8 cellular contexts compared by ENCODE assay signal in genomic region chr3:51940648-51941421, GRCh38. TPM values are rescaled to one million over a fixed set of nuclear protein-coding genes. Genes with fewer than 3 reads are reported as not detected.
DNase-seq lines count a peak whose midpoint lies in the region; ATAC-seq, FAIRE-seq and TF ChIP-seq lines count a peak whose summit lies in the region.

No MANE protein-coding gene starts in this region.

- ATAC-seq in Right ventricle myocardium superior (ENCODE audit: poor library complexity) (no peak), memory B cell (ENCODE audit: low read depth) (no peak), upper lobe of right lung (no peak), GM21529 (IDR thresholded peaks at IDR 0.05; ENCODE audit: unreplicated experiment) (no peak)

- peak overlapping the region; percentile 89 for H3K4me3 Mint-ChIP-seq in astrocyte (ENCODE audit: unreplicated experiment)
- peak overlapping the region; percentile 88 for H3K4me3 Mint-ChIP-seq in memory B cell

- peak overlapping the region; percentile 87 for H3K9ac ChIP-seq in astrocyte (ENCODE audit: low read length)

- H3K36me3 ChIP-seq in cardiac muscle cell (peaks cover 7% of the 10 kb centered on the region), astrocyte (ENCODE audit: insufficient read depth, low read length) (peaks cover 2% of the 10 kb centered on the region), upper lobe of right lung (peaks cover 32% of the 10 kb centered on the region)

- H3K4me1 Mint-ChIP-seq in astrocyte (ENCODE audit: low read depth, unreplicated experiment) (peaks cover 6% of the 10 kb centered on the region), memory B cell (peaks cover 11% of the 10 kb centered on the region)

- H3K36me3 Mint-ChIP-seq in astrocyte (ENCODE audit: low read depth, unreplicated experiment) (peaks cover 11% of the 10 kb centered on the region), memory B cell (peaks cover 18% of the 10 kb centered on the region)

- H3K79me2 ChIP-seq in astrocyte (ENCODE audit: insufficient read depth, low read length): peaks cover 38% of the 10 kb centered on the region

- H2AFZ ChIP-seq in astrocyte (ENCODE audit: low read depth, low read length): peak overlapping the region; percentile 67

- H3K27ac Mint-ChIP-seq in astrocyte (ENCODE audit: unreplicated experiment) (peak overlapping the region; percentile 4), memory B cell (no peak overlapping the region)

- H3K4me3 ChIP-seq in cardiac muscle cell: peak overlapping the region; percentile 71
- H3K4me3 ChIP-seq in astrocyte (ENCODE audit: insufficient read depth, low read depth, low read length): peak overlapping the region; percentile 78
- H3K4me3 ChIP-seq in upper lobe of right lung: peak overlapping the region; percentile 64

- H3K27me3 ChIP-seq in cardiac muscle cell (no peaks in the 10 kb centered on the region), astrocyte (ENCODE audit: insufficient read depth, low read length) (no peaks in the 10 kb centered on the region), upper lobe of right lung (no peaks in the 10 kb centered on the region)

- TF ChIP-seq CTCF in cardiac muscle cell (IDR thresholded peaks at IDR 0.05; ENCODE audit: low read depth, low read length) (no peak), astrocyte (IDR thresholded peaks at IDR 0.05; ENCODE audit: insufficient read depth, low read depth, low read length) (no peak), upper lobe of right lung (IDR thresholded peaks at IDR 0.05) (no peak)

- peaks cover 1% of the 10 kb centered on the region for H3K9me3 Mint-ChIP-seq in astrocyte (ENCODE audit: unreplicated experiment)
- no peaks in the 10 kb centered on the region for H3K9me3 Mint-ChIP-seq in memory B cell

- no peak for FAIRE-seq in astrocyte (lab: Jason Lieb, UNC)

- intact Hi-C loops in Right ventricle myocardium superior (cut with DNase I) (no loop called here), upper lobe of right lung (cut with DNase I) (no loop called here)

- H3K4me2 ChIP-seq in astrocyte (ENCODE audit: low read length): peak overlapping the region; percentile 96

- H3K27ac ChIP-seq in cardiac muscle cell (peak overlapping the region; percentile 59), astrocyte (ENCODE audit: low read depth, low read length) (peak overlapping the region; percentile 20), upper lobe of right lung (peak overlapping the region; percentile 67)

- H3K27me3 Mint-ChIP-seq in astrocyte (ENCODE audit: low read depth, unreplicated experiment) (peaks cover 9% of the 10 kb centered on the region), memory B cell (no peaks in the 10 kb centered on the region)

- H3K9me3 ChIP-seq in cardiac muscle cell (ENCODE audit: low read depth) (no peaks in the 10 kb centered on the region), astrocyte (ENCODE audit: insufficient read depth, low read depth, low read length) (no peaks in the 10 kb centered on the region), upper lobe of right lung (no peaks in the 10 kb centered on the region)

- peaks cover 42% of the 10 kb centered on the region for H4K20me1 ChIP-seq in astrocyte (ENCODE audit: insufficient read depth, low read length)

- H3K4me1 ChIP-seq in cardiac muscle cell (ENCODE audit: low read depth): peaks cover 15% of the 10 kb centered on the region
- H3K4me1 ChIP-seq in astrocyte (ENCODE audit: insufficient read depth, low read length): peaks cover 24% of the 10 kb centered on the region
- peaks cover 29% of the 10 kb centered on the region for H3K4me1 ChIP-seq in upper lobe of right lung

- peak in 1 of 2 donors; percentile 71 for DNase-seq in cardiac muscle cell (ENCODE audit: low read depth in 1 of 2, low spot score in 1 of 2)
- no peak for DNase-seq in Right ventricle myocardium superior
- no peak for DNase-seq in astrocyte (ENCODE audit: low read depth)
- DNase-seq in memory B cell (ENCODE audit: low spot score in 2 of 2): no peak
- peak; percentile 7 for DNase-seq in upper lobe of right lung
- DNase-seq in HuH-7.5 (ENCODE audit: low spot score): no peak
- no peak for DNase-seq in NCI-H2227 treated with DMSO at 0.1 percent for 48 hours (lab: John Stamatoyannopoulos, UW)

RNA-seq across cellular contexts. Expression of gene RRP9, which starts 0.9 kb away (rescaled TPM):
- total RNA-seq in cardiac muscle cell (22.3 and 22.4 TPM in 2 replicates), Right ventricle myocardium superior (8.9 TPM), astrocyte (22.9 and 25.5 TPM in 2 replicates), upper lobe of right lung (20.6 TPM)
- 32.8 and 38.2 TPM in 2 replicates for polyA plus RNA-seq in cardiac muscle cell

RNA-seq across cellular contexts. Expression of gene PARP3, which starts 1.3 kb away (rescaled TPM):
- 17.3 and 19.2 TPM in 2 replicates for total RNA-seq in cardiac muscle cell
- 23.7 and 26.6 TPM in 2 replicates for polyA plus RNA-seq in cardiac muscle cell
- 18.1 TPM for total RNA-seq in Right ventricle myocardium superior
- total RNA-seq in astrocyte: 4.6 and 4.8 TPM in 2 replicates
- 20.9 TPM for total RNA-seq in upper lobe of right lung

RNA-seq across cellular contexts. Expression of gene GPR62, which starts 14.3 kb away (rescaled TPM):
- total RNA-seq in cardiac muscle cell (0.42 and 1.1 TPM in 2 replicates), Right ventricle myocardium superior (not detected), astrocyte (not detected in 2 replicates), upper lobe of right lung (not detected)
- 0.94 and 2.2 TPM in 2 replicates for polyA plus RNA-seq in cardiac muscle cell

RNA-seq across cellular contexts. Expression of gene PCBP4, which starts 26.4 kb away (rescaled TPM):
- total RNA-seq in cardiac muscle cell: 151 and 226 TPM in 2 replicates
- polyA plus RNA-seq in cardiac muscle cell: 114 and 122 TPM in 2 replicates
- 64.1 TPM for total RNA-seq in Right ventricle myocardium superior
- 95.4 and 102 TPM in 2 replicates for total RNA-seq in astrocyte
- 37.1 TPM for total RNA-seq in upper lobe of right lung

RNA-seq across cellular contexts. Expression of gene ABHD14B, which starts 33.0 kb away (rescaled TPM):
- total RNA-seq in cardiac muscle cell (19.8 and 27.8 TPM in 2 replicates), Right ventricle myocardium superior (12.6 TPM), astrocyte (10.3 and 12.3 TPM in 2 replicates), upper lobe of right lung (55.9 TPM)
- polyA plus RNA-seq in cardiac muscle cell: 23.3 and 29.9 TPM in 2 replicates
